Comparison of ENCODE assay signal across 14 cellular contexts in genomic region chr1:67908260-67908936, GRCh38.
"Had no signal": no experiment of that assay in that cellular context is flagged by ENCODE, and none has a peak within 500 bp of the region (broad histone marks: within the 10 kb centered on the region; RNA-seq: fewer than 3 reads in every experiment).

No MANE protein-coding gene starts in this region.

- H3K27me3 ChIP-seq: body of pancreas, neural progenitor cell, stomach, uterus had no signal

- H3K27ac ChIP-seq: body of pancreas, neural progenitor cell, stomach, uterus had no signal

- H3K36me3 ChIP-seq: neural progenitor cell, stomach, uterus had no signal

- H3K9me3 ChIP-seq: body of pancreas, stomach, uterus had no signal

- ATAC-seq: body of pancreas; effector memory CD8-positive, alpha-beta T cell; WTC11 had no signal

- H3K4me2 ChIP-seq: neural progenitor cell had no signal

- H3K9ac ChIP-seq: neural progenitor cell had no signal

- H3K4me1 ChIP-seq: body of pancreas, neural progenitor cell, stomach, uterus had no signal

- DNase-seq: activated CD4-positive, alpha-beta T cell treated with anti-CD3 and anti-CD28 coated beads for 48 hours; activated CD8-positive, alpha-beta memory T cell treated with anti-CD3 and anti-CD28 coated beads for 24 hours; activated naive CD4-positive, alpha-beta T cell treated with anti-CD3 and anti-CD28 coated beads, Interleukin-2, amount 10 ng/mL, durations not matched to agents 7 days and 5 days; body of pancreas; effector memory CD8-positive, alpha-beta T cell; erythroblast; kidney glomerular epithelial cell; midbrain; posterior cingulate gyrus; stimulated activated CD4-positive, alpha-beta T cell treated with anti-CD3 and anti-CD28 coated beads, Interleukin-4, amount 100 ng/mL, for 4 hours; stomach; uterus had no signal

- H3K4me3 ChIP-seq: body of pancreas, neural progenitor cell, stomach, uterus had no signal

- H2AFZ ChIP-seq: neural progenitor cell had no signal
